In genomic region chr15:81311834-81312459, GRCh38 we compare ENCODE assay signal across 9 cellular contexts. TPM values are rescaled to one million over a fixed set of nuclear protein-coding genes. Genes with fewer than 3 reads are reported as not detected.
DNase-seq lines count a peak whose midpoint lies in the region; ATAC-seq, FAIRE-seq and TF ChIP-seq lines count a peak whose summit lies in the region.
"Had no signal": no experiment of that assay in that cellular context is flagged by ENCODE, and none has a peak within 500 bp of the region (broad histone marks: within the 10 kb centered on the region; RNA-seq: fewer than 3 reads in every experiment).

No MANE protein-coding gene starts in this region.

- WGBS in spleen, 5 donors: 39 to 53% (median 51%) methylated on average over 10 of the region's 10 CpGs

- peak overlapping the region; percentile 2 for H3K4me3 Mint-ChIP-seq in central memory CD8-positive, alpha-beta T cell
- H3K4me3 Mint-ChIP-seq: brain had no signal

- peak; percentile 89 for FAIRE-seq in GM19239 (lab: Jason Lieb, UNC)

- ATAC-seq in HG03565 (IDR thresholded peaks at IDR 0.05; ENCODE audit: unreplicated experiment): peak; percentile 45
- ATAC-seq in central memory CD8-positive, alpha-beta T cell (replicated peaks; ENCODE audit: extremely low read depth, poor library complexity, severe bottlenecking): no peak

- H3K9me3 ChIP-seq in spleen: no peaks in the 10 kb centered on the region

- TF ChIP-seq CTCF in spleen (IDR thresholded peaks at IDR 0.05 in 8 of 11, conservative IDR thresholded peaks at IDR 0.05 in 3 of 11): no peak
- TF ChIP-seq CTCF in GM13976 (IDR thresholded peaks at IDR 0.05; ENCODE audit: borderline replicate concordance, control extremely low read depth, extremely low read depth, insufficient read depth, missing control alignments): no peak

- H3K36me3 ChIP-seq in spleen: peaks cover under 1 to 90% (median 47%) of the 10 kb centered on the region in 6 donors

- peaks cover 68% of the 10 kb centered on the region for H3K4me1 Mint-ChIP-seq in central memory CD8-positive, alpha-beta T cell
- H3K4me1 Mint-ChIP-seq: brain had no signal

- H3K27me3 Mint-ChIP-seq in central memory CD8-positive, alpha-beta T cell: no peaks in the 10 kb centered on the region

- H3K4me1 ChIP-seq in spleen: peaks cover 26 to 99% (median 57%) of the 10 kb centered on the region in 6 donors

- H3K27ac Mint-ChIP-seq in central memory CD8-positive, alpha-beta T cell (ENCODE audit: low read depth): peak overlapping the region; percentile 47
- H3K27ac Mint-ChIP-seq: brain had no signal

- intact Hi-C loops in spleen (cut with DNase I; ENCODE audit: low total_unique reads): no loop called here

- TF ChIP-seq POLR2A in spleen (IDR thresholded peaks at IDR 0.05): no peak

- in situ Hi-C loops in GM13976 (cut with MboI; ENCODE audit: low sequenced_read_pairs, unreplicated experiment): no loop called here

- H3K27ac ChIP-seq in spleen: peak overlapping the region; percentile 22 to 98 (median 82)

- H3K27me3 ChIP-seq in spleen (replicated peaks in 1 of 7): no peaks in the 10 kb centered on the region

- DNase-seq in GM19239 (ENCODE audit: insufficient read length, low spot score) (no peak), spleen (peak; percentile 78), GM13976 (ENCODE audit: low spot score) (no peak), NCI-H526 treated with DMSO at 0.1 percent for 48 hours (lab: John Stamatoyannopoulos, UW) (no peak), NCI-H82 (lab: John Stamatoyannopoulos, UW) (no peak), DMS79 (lab: John Stamatoyannopoulos, UW) (no peak)
- DNase-seq in central memory CD8-positive, alpha-beta T cell (ENCODE audit: low spot score in 2 of 2): no peak

- H3K36me3 Mint-ChIP-seq in central memory CD8-positive, alpha-beta T cell (ENCODE audit: insufficient read depth): peaks cover 48% of the 10 kb centered on the region

- peak overlapping the region in 1 of 8 donors; percentile 37 for H3K4me3 ChIP-seq in spleen

- no peaks in the 10 kb centered on the region for H3K9me3 Mint-ChIP-seq in central memory CD8-positive, alpha-beta T cell
- H3K9me3 Mint-ChIP-seq: brain had no signal

RNA-seq across cellular contexts. Expression of gene STARD5, which starts 12.0 kb away (rescaled TPM):
- 10 to 100 TPM in 6 of 7 donors, 1 to 10 TPM in 1; 6.4 to 18.9 (median 11.6) TPM for total RNA-seq in spleen
- 10 to 100 TPM in 1 of 3 donors, 1 to 10 TPM in 2; 7.7 to 10.4 (median 9.0) TPM for polyA plus RNA-seq in spleen
